1 cellular context compared by ENCODE assay signal in genomic region chr4:174474457-174475075, GRCh38.
TF ChIP-seq lines count a peak whose summit lies in the region.

No MANE protein-coding gene starts in this region.

TF ChIP-seq in GM23338, 12 proteins besides CTCF, POLR2A, EP300 and RAD21 (continued from another document):
- TF ChIP-seq REST (IDR thresholded peaks at IDR 0.05; ENCODE audit: unreplicated experiment) = peak; percentile 79
